9 cellular contexts compared by ENCODE assay signal in the genomic region with DNA sequence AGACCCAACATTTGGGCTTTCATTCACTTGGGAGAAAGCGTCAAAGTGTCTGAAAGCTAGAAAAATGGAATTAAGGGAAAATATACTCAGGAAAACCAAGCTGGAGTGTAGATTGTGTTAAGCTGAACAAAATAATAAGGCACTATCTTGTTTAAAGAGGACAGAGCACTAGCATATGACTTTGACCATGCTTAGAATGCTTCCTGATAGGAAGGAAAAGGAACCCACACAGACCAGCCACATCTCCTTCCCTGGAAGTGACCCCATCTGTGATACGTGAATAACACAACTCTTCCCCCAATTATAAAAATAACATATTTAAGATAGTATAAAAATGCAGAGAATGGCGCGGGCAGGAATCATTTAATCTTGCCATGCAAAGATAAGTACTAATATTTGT.
"Had no signal": no experiment of that assay in that cellular context is flagged by ENCODE, and none has a peak within 500 bp of the region (broad histone marks: within the 10 kb centered on the region; RNA-seq: fewer than 3 reads in every experiment).

No MANE protein-coding gene starts in this region.

- H3K4me1 Mint-ChIP-seq: GM23338 had no signal

- H3K4me3 Mint-ChIP-seq: GM23338, H9 had no signal

- DNase-seq: H9, HCEC 1CT, IMR-90, KG1 had no signal

- H3K4me2 ChIP-seq: GM23338 had no signal

- ATAC-seq: GM23338, K562 had no signal

- H3K27ac Mint-ChIP-seq: GM23338, H9 had no signal

- FAIRE-seq: H1, H54, K562 had no signal

- H3K4me3 ChIP-seq: GM23338, K562 had no signal

- H3K27ac ChIP-seq: HL-60 had no signal

- H2AFZ ChIP-seq: GM23338 had no signal
